In genomic region chr5:173204185-173204979, GRCh38 we compare ENCODE assay signal across 8 cellular contexts. TPM values are rescaled to one million over a fixed set of nuclear protein-coding genes. Genes with fewer than 3 reads are reported as not detected.
A peak's percentile ranks its signal among the peaks of the same experiment; 100 is the strongest.
DNase-seq lines count a peak whose midpoint lies in the region; ATAC-seq and TF ChIP-seq lines count a peak whose summit lies in the region.

No MANE protein-coding gene starts in this region.

- H3K9me3 ChIP-seq in CD4-positive, alpha-beta T cell (ENCODE audit: control insufficient read depth, low read length), result peaks cover 6% of the 10 kb centered on the region
- peaks cover 6% of the 10 kb centered on the region for H3K9me3 ChIP-seq in lower lobe of right lung

- H3K4me3 Mint-ChIP-seq in CD4-positive, alpha-beta T cell, result no peak overlapping the region
- H3K4me3 Mint-ChIP-seq in activated T-helper 17 cell treated with anti-CD3 and anti-CD28 coated beads, Interleukin-2, amount 50 U/mL, for 72 hours, result no peak overlapping the region

- POLR2A ChIA-PET in CD4-positive, alpha-beta T cell (lab: Charles Lee), result no interaction called here

- no peak overlapping the region for H3K27ac Mint-ChIP-seq in CD4-positive, alpha-beta T cell
- no peak overlapping the region for H3K27ac Mint-ChIP-seq in activated T-helper 17 cell treated with anti-CD3 and anti-CD28 coated beads, Interleukin-2, amount 50 U/mL, for 72 hours

- no peaks in the 10 kb centered on the region for H3K4me1 Mint-ChIP-seq in CD4-positive, alpha-beta T cell (ENCODE audit: low read depth)
- H3K4me1 Mint-ChIP-seq in activated T-helper 17 cell treated with anti-CD3 and anti-CD28 coated beads, Interleukin-2, amount 50 U/mL, for 72 hours, result no peaks in the 10 kb centered on the region

- no peaks in the 10 kb centered on the region for H3K36me3 Mint-ChIP-seq in CD4-positive, alpha-beta T cell (ENCODE audit: low read depth)
- no peaks in the 10 kb centered on the region for H3K36me3 Mint-ChIP-seq in activated T-helper 17 cell treated with anti-CD3 and anti-CD28 coated beads, Interleukin-2, amount 50 U/mL, for 72 hours (ENCODE audit: low read depth)

- H3K4me1 ChIP-seq in lower lobe of right lung, result no peaks in the 10 kb centered on the region

- CTCF ChIA-PET in CD4-positive, alpha-beta T cell (lab: Charles Lee), result no interaction called here

- peaks cover 59% of the 10 kb centered on the region for H3K27me3 Mint-ChIP-seq in CD4-positive, alpha-beta T cell
- peaks cover 37% of the 10 kb centered on the region for H3K27me3 Mint-ChIP-seq in activated T-helper 17 cell treated with anti-CD3 and anti-CD28 coated beads, Interleukin-2, amount 50 U/mL, for 72 hours

- H3K4me3 ChIP-seq in lower lobe of right lung, result no peak overlapping the region

- DNase-seq in CD4-positive, alpha-beta T cell, result no peak
- DNase-seq in HCEC 1CT (peak; percentile 7), lower lobe of right lung (no peak), NCI-H1436 (lab: John Stamatoyannopoulos, UW) (no peak), substantia nigra (lab: John Stamatoyannopoulos, UW) (no peak), ecto neural progenitor cell (ENCODE audit: low spot score) (no peak)

- intact Hi-C loops in CD4-positive, alpha-beta T cell (cut with DNase I, micrococcal nuclease), result loop anchor here (1.0 to 10.0 kb wide), 3 partner anchors 226 to 1910 kb away; no protein-coding TSS in a partner anchor
- intact Hi-C loops in lower lobe of right lung (cut with DNase I), result no loop called here

- no peaks in the 10 kb centered on the region for H3K36me3 ChIP-seq in lower lobe of right lung

- peaks cover 22% of the 10 kb centered on the region for H3K27me3 ChIP-seq in CD4-positive, alpha-beta T cell (ENCODE audit: control insufficient read depth, insufficient read depth, low read length)
- peaks cover 27% of the 10 kb centered on the region for H3K27me3 ChIP-seq in lower lobe of right lung (ENCODE audit: low read depth)

- peak; percentile 62 for TF ChIP-seq CTCF in CD4-positive, alpha-beta T cell (IDR thresholded peaks at IDR 0.05)
- TF ChIP-seq CTCF in lower lobe of right lung (IDR thresholded peaks at IDR 0.05), result peak; percentile 50

- H3K27ac ChIP-seq in CD4-positive, alpha-beta T cell (ENCODE audit: low read depth, low read length), result no peak overlapping the region
- no peak overlapping the region for H3K27ac ChIP-seq in lower lobe of right lung
- H3K27ac ChIP-seq in substantia nigra (ENCODE audit: low read depth, low read length, poor library complexity, severe bottlenecking), result no peak overlapping the region

- peak; percentile 52 for ATAC-seq in CD4-positive, alpha-beta T cell (ENCODE audit: poor library complexity)
- peak; percentile 28 for ATAC-seq in activated T-helper 17 cell treated with anti-CD3 and anti-CD28 coated beads, Interleukin-2, amount 50 U/mL, for 72 hours (replicated peaks)
- ATAC-seq in lower lobe of right lung, result no peak
- ATAC-seq in HG03442 (IDR thresholded peaks at IDR 0.05; ENCODE audit: unreplicated experiment), result no peak

- peaks cover 1% of the 10 kb centered on the region for H3K9me3 Mint-ChIP-seq in CD4-positive, alpha-beta T cell
- H3K9me3 Mint-ChIP-seq in activated T-helper 17 cell treated with anti-CD3 and anti-CD28 coated beads, Interleukin-2, amount 50 U/mL, for 72 hours, result peaks cover 2% of the 10 kb centered on the region

RNA-seq across cellular contexts. Expression of gene NKX2-5, which starts 30.6 kb away (rescaled TPM):
- not detected for total RNA-seq in CD4-positive, alpha-beta T cell
- total RNA-seq in activated T-helper 17 cell treated with anti-CD3 and anti-CD28 coated beads, Interleukin-2, amount 50 U/mL, for 72 hours, result not detected
- total RNA-seq in lower lobe of right lung, result not detected

Comparison
In these comparisons a context has a peak if more than half of its experiments do, and no peak if none do; other contexts are left out.
1. ATAC-seq: peak in CD4-positive, alpha-beta T cell (single experiment) and activated T-helper 17 cell treated with anti-CD3 and anti-CD28 coated beads, Interleukin-2, amount 50 U/mL, for 72 hours (single experiment); none in lower lobe of right lung (0 of 2) and HG03442 (single experiment).